Comparison of ENCODE assay signal across 20 cellular contexts in genomic region chr7:157306836-157307533, GRCh38. TPM values are rescaled to one million over a fixed set of nuclear protein-coding genes. Genes with fewer than 3 reads are reported as not detected.
DNase-seq lines count a peak whose midpoint lies in the region; ATAC-seq and TF ChIP-seq lines count a peak whose summit lies in the region.
"Had no signal": no experiment of that assay in that cellular context is flagged by ENCODE, and none has a peak within 500 bp of the region (broad histone marks: within the 10 kb centered on the region; RNA-seq: fewer than 3 reads in every experiment).

No MANE protein-coding gene starts in this region.

- H2BK15ac ChIP-seq in mesenchymal stem cell (ENCODE audit: low read depth, poor library complexity, severe bottlenecking): no peak overlapping the region

- H3K18ac ChIP-seq in mesenchymal stem cell (ENCODE audit: low read depth in 1 of 2, low read length in 2 of 2): no peak overlapping the region

- peak overlapping the region; percentile 23 for H2AK5ac ChIP-seq in mesenchymal stem cell (ENCODE audit: low read length, severe bottlenecking)

- peak; percentile 10 for DNase-seq in NCI-H146 (lab: John Stamatoyannopoulos, UW)
- DNase-seq in NCI-H146 treated with DMSO at 0.1 percent for 48 hours (lab: John Stamatoyannopoulos, UW; ENCODE audit: unreplicated experiment): no peak
- peak; percentile 63 for DNase-seq in ELF-1 (ENCODE audit: low read depth, low spot score)
- no peak for DNase-seq in RWPE2 (ENCODE audit: low spot score)
- DNase-seq in mesenchymal stem cell: no peak
- DNase-seq in central memory CD4-positive, alpha-beta T cell: no peak
- DNase-seq in psoas muscle: no peak
- DNase-seq: 8988T; activated CD4-positive, alpha-beta T cell treated with anti-CD3 and anti-CD28 coated beads for 1 hour; AML-193; amygdala; foreskin fibroblast; kidney; NCI-H1930; NCI-H226 had no signal

- no peak overlapping the region for H3K4me2 ChIP-seq in mesenchymal stem cell (ENCODE audit: low read length, poor library complexity, severe bottlenecking)

- H4K91ac ChIP-seq in mesenchymal stem cell (ENCODE audit: low read length): no peak overlapping the region

- H3K4ac ChIP-seq in mesenchymal stem cell (ENCODE audit: low read depth in 1 of 2, low read length in 2 of 2): no peak overlapping the region

- no peak overlapping the region for H2BK5ac ChIP-seq in mesenchymal stem cell (ENCODE audit: low read depth, low read length, poor library complexity, severe bottlenecking)

- no peak overlapping the region for H2AFZ ChIP-seq in mesenchymal stem cell (ENCODE audit: low read depth, low read length)

- H2BK12ac ChIP-seq in mesenchymal stem cell (ENCODE audit: low read length in 2 of 2): no peak overlapping the region

- H3K4me1 ChIP-seq in RWPE2 (ENCODE audit: insufficient read depth, poor library complexity, severe bottlenecking): peaks cover 22% of the 10 kb centered on the region
- peaks cover 24% of the 10 kb centered on the region for H3K4me1 ChIP-seq in mesenchymal stem cell (ENCODE audit: control insufficient read depth, insufficient read depth, low read depth, low read length)
- no peaks in the 10 kb centered on the region for H3K4me1 ChIP-seq in psoas muscle
- H3K4me1 ChIP-seq: right atrium auricular region had no signal

- no peak overlapping the region for H2BK120ac ChIP-seq in mesenchymal stem cell (ENCODE audit: low read depth, low read length)

- no peak overlapping the region for H3K9ac ChIP-seq in mesenchymal stem cell (ENCODE audit: low read length)

- no peaks in the 10 kb centered on the region for H3K36me3 ChIP-seq in RWPE2 (ENCODE audit: low read depth)
- H3K36me3 ChIP-seq in mesenchymal stem cell (ENCODE audit: control insufficient read depth in 1 of 2, insufficient read depth in 2 of 2, low read depth in 1 of 2, low read length in 2 of 2): no peaks in the 10 kb centered on the region
- H3K36me3 ChIP-seq in psoas muscle (ENCODE audit: insufficient read depth in 1 of 2, low read depth in 1 of 2): no peaks in the 10 kb centered on the region
- H3K36me3 ChIP-seq: cardiac muscle cell, right atrium auricular region had no signal

- ATAC-seq in RWPE2 (ENCODE audit: low read depth) (no peak), HG02763 (IDR thresholded peaks at IDR 0.05; ENCODE audit: unreplicated experiment) (no peak), psoas muscle (no peak)

- peak overlapping the region; percentile 10 for H4K8ac ChIP-seq in mesenchymal stem cell (ENCODE audit: low read length)

- no peaks in the 10 kb centered on the region for H3K27me3 ChIP-seq in RWPE2 (ENCODE audit: insufficient read depth, poor library complexity, severe bottlenecking)
- H3K27me3 ChIP-seq in mesenchymal stem cell (ENCODE audit: control insufficient read depth in 1 of 2, insufficient read depth in 1 of 2, low read length in 2 of 2): no peaks in the 10 kb centered on the region
- no peaks in the 10 kb centered on the region for H3K27me3 ChIP-seq in psoas muscle (ENCODE audit: insufficient read depth in 3 of 3, low read length in 2 of 3)
- H3K27me3 ChIP-seq: cardiac muscle cell, right atrium auricular region had no signal

- 84% methylated on average over 20 of the region's 20 CpGs for WGBS in mesenchymal stem cell
- WGBS in psoas muscle, 3 donors: 57 to 68% (median 58%) methylated on average over 20 of the region's 20 CpGs

- no peak overlapping the region for H3K23ac ChIP-seq in mesenchymal stem cell (ENCODE audit: low read length in 2 of 2)

- H3K14ac ChIP-seq in mesenchymal stem cell (ENCODE audit: low read length in 2 of 2): no peak overlapping the region

- no peaks in the 10 kb centered on the region for H3K79me1 ChIP-seq in mesenchymal stem cell (replicated peaks; ENCODE audit: low read length, poor library complexity, severe bottlenecking)

- H3K4me3 ChIP-seq in RWPE2 (ENCODE audit: severe bottlenecking): no peak overlapping the region
- H3K4me3 ChIP-seq in mesenchymal stem cell (ENCODE audit: insufficient read depth in 1 of 2, low read depth in 1 of 2, low read length in 2 of 2): no peak overlapping the region
- H3K4me3 ChIP-seq in psoas muscle: no peak overlapping the region
- H3K4me3 ChIP-seq: cardiac muscle cell, right atrium auricular region, SK-N-MC had no signal

- H3K27ac ChIP-seq in RWPE2 (ENCODE audit: poor library complexity, severe bottlenecking) (peak overlapping the region; percentile 99), mesenchymal stem cell (ENCODE audit: low read length, poor library complexity, severe bottlenecking) (no peak overlapping the region), psoas muscle (no peak overlapping the region)
- H3K27ac ChIP-seq: cardiac muscle cell, right atrium auricular region, SK-N-MC had no signal

- H3K9me3 ChIP-seq in RWPE2 (ENCODE audit: severe bottlenecking) (no peaks in the 10 kb centered on the region), mesenchymal stem cell (ENCODE audit: control insufficient read depth, low read length) (no peaks in the 10 kb centered on the region), psoas muscle (no peaks in the 10 kb centered on the region)
- H3K9me3 ChIP-seq: Caco-2, right atrium auricular region had no signal

- intact Hi-C loops in psoas muscle (cut with DNase I): no loop called here

- TF ChIP-seq CTCF in RWPE2 (IDR thresholded peaks at IDR 0.05; ENCODE audit: poor library complexity, severe bottlenecking) (no peak), psoas muscle (IDR thresholded peaks at IDR 0.05) (no peak)

RNA-seq across cellular contexts. Expression of gene DNAJB6, which starts 29.8 kb away (rescaled TPM):
- 177 TPM for polyA plus RNA-seq in mesenchymal stem cell (2013, experiment 1 of 2)
- polyA plus RNA-seq in mesenchymal stem cell (2013, experiment 2 of 2): 148 TPM
- 100 to 1,000 TPM; 226 to 243 (median 232) TPM for total RNA-seq in psoas muscle
- 100 to 1,000 TPM; 103 to 326 (median 211) TPM for polyA plus RNA-seq in psoas muscle

Comparison
In these comparisons a context has a peak if more than half of its experiments do, and no peak if none do; other contexts are left out.
1. DNase-seq: peak in NCI-H146 (single experiment) and ELF-1 (single experiment); none in NCI-H146 treated with DMSO at 0.1 percent for 48 hours (single experiment), RWPE2 (single experiment), mesenchymal stem cell (single experiment), central memory CD4-positive, alpha-beta T cell (single experiment) and psoas muscle (0 of 2).